1 cellular context compared by ENCODE assay signal in genomic region chr20:31572042-31572700, GRCh38.
TF ChIP-seq lines count a peak whose summit lies in the region.

No MANE protein-coding gene starts in this region.

TF ChIP-seq in GM23338, 12 proteins besides CTCF, POLR2A, EP300 and RAD21 (continued from another document):
- TF ChIP-seq, protein P1, sequence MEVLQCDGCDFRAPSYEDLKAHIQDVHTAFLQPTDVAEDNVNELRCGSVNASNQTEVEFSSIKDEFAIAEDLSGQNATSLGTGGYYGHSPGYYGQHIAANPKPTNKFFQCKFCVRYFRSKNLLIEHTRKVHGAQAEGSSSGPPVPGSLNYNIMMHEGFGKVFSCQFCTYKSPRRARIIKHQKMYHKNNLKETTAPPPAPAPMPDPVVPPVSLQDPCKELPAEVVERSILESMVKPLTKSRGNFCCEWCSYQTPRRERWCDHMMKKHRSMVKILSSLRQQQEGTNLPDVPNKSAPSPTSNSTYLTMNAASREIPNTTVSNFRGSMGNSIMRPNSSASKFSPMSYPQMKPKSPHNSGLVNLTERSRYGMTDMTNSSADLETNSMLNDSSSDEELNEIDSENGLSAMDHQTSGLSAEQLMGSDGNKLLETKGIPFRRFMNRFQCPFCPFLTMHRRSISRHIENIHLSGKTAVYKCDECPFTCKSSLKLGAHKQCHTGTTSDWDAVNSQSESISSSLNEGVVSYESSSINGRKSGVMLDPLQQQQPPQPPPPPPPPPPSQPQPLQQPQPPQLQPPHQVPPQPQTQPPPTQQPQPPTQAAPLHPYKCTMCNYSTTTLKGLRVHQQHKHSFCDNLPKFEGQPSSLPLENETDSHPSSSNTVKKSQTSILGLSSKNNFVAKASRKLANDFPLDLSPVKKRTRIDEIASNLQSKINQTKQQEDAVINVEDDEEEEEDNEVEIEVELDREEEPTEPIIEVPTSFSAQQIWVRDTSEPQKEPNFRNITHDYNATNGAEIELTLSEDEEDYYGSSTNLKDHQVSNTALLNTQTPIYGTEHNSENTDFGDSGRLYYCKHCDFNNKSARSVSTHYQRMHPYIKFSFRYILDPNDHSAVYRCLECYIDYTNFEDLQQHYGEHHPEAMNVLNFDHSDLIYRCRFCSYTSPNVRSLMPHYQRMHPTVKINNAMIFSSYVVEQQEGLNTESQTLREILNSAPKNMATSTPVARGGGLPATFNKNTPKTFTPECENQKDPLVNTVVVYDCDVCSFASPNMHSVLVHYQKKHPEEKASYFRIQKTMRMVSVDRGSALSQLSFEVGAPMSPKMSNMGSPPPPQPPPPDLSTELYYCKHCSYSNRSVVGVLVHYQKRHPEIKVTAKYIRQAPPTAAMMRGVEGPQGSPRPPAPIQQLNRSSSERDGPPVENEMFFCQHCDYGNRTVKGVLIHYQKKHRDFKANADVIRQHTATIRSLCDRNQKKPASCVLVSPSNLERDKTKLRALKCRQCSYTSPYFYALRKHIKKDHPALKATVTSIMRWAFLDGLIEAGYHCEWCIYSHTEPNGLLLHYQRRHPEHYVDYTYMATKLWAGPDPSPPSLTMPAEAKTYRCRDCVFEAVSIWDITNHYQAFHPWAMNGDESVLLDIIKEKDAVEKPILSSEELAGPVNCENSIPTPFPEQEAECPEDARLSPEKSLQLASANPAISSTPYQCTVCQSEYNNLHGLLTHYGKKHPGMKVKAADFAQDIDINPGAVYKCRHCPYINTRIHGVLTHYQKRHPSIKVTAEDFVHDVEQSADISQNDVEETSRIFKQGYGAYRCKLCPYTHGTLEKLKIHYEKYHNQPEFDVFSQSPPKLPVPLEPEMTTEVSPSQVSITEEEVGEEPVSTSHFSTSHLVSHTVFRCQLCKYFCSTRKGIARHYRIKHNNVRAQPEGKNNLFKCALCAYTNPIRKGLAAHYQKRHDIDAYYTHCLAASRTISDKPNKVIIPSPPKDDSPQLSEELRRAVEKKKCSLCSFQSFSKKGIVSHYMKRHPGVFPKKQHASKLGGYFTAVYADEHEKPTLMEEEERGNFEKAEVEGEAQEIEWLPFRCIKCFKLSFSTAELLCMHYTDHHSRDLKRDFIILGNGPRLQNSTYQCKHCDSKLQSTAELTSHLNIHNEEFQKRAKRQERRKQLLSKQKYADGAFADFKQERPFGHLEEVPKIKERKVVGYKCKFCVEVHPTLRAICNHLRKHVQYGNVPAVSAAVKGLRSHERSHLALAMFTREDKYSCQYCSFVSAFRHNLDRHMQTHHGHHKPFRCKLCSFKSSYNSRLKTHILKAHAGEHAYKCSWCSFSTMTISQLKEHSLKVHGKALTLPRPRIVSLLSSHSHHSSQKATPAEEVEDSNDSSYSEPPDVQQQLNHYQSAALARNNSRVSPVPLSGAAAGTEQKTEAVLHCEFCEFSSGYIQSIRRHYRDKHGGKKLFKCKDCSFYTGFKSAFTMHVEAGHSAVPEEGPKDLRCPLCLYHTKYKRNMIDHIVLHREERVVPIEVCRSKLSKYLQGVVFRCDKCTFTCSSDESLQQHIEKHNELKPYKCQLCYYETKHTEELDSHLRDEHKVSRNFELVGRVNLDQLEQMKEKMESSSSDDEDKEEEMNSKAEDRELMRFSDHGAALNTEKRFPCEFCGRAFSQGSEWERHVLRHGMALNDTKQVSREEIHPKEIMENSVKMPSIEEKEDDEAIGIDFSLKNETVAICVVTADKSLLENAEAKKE (CRISPR knock-in tag; IDR thresholded peaks at IDR 0.05) = no peak
- TF ChIP-seq EZH2phosphoT487 (IDR thresholded peaks at IDR 0.05; ENCODE audit: unreplicated experiment) = no peak
- no peak for TF ChIP-seq POLR2AphosphoS5 (IDR thresholded peaks at IDR 0.05; ENCODE audit: low read depth)
- 0 out of 2 replicates have a peak, but pooled peaks have one; percentile 0 for TF ChIP-seq ZNF331 (CRISPR knock-in tag; IDR thresholded peaks at IDR 0.05; ENCODE audit: low read depth)
- no peak for TF ChIP-seq NANOG (IDR thresholded peaks at IDR 0.05; ENCODE audit: borderline replicate concordance)
TF ChIP-seq in GM23338: peak in this region for 1.
